ENCODE assay signal across 9 cellular contexts in genomic region chr19:35509861-35510625, GRCh38. TPM values are rescaled to one million over a fixed set of nuclear protein-coding genes. Genes with fewer than 3 reads are reported as not detected.
DNase-seq lines count a peak whose midpoint lies in the region; ATAC-seq and TF ChIP-seq lines count a peak whose summit lies in the region.
"Had no signal": no experiment of that assay in that cellular context is flagged by ENCODE, and none has a peak within 500 bp of the region (broad histone marks: within the 10 kb centered on the region; RNA-seq: fewer than 3 reads in every experiment).

No MANE protein-coding gene starts in this region.

- peak overlapping the region; percentile 27; the same call in 1 of the 2 replicates for H3K4ac ChIP-seq in IMR-90 (ENCODE audit: low read depth, low read length)

- no peaks in the 10 kb centered on the region for H3K79me1 ChIP-seq in IMR-90 (ENCODE audit: low read depth in 1 of 2, low read length in 2 of 2)

- POLR2A ChIA-PET in IMR-90 (lab: Charles Lee; ENCODE audit: unreplicated experiment): no interaction called here

- TF ChIP-seq POLR2A in IMR-90 (IDR thresholded peaks at IDR 0.05; ENCODE audit: low read depth, low read length): no peak

- H4K5ac ChIP-seq in IMR-90 (ENCODE audit: low read depth, low read length): no peak overlapping the region

- intact Hi-C loops in IMR-90 (cut with micrococcal nuclease): loop anchor here (2.0 kb wide), 1 partner anchor 35 kb away; the partner anchor contains the start of gene TMEM147
- intact Hi-C loops in heart right ventricle (cut with DNase I): loop anchor here in 2 of 10 donors (5.0 kb wide), 2 partner anchors 77 to 207 kb away; partner anchors contain the start of genes KMT2B (in 1 of the 2) and PMIS2 (in 1 of the 2)
- intact Hi-C loops in posterior vena cava (cut with DNase I): no loop called here
- intact Hi-C loops in upper lobe of right lung (cut with DNase I): no loop called here

- no peaks in the 10 kb centered on the region for H3K9me3 ChIP-seq in IMR-90 (ENCODE audit: control insufficient read depth, insufficient read depth, low read length)
- no peaks in the 10 kb centered on the region for H3K9me3 ChIP-seq in heart right ventricle
- no peaks in the 10 kb centered on the region for H3K9me3 ChIP-seq in upper lobe of right lung

- peak; percentile 63 for TF ChIP-seq RAD21 in IMR-90 (IDR thresholded peaks at IDR 0.05; ENCODE audit: low read length)

- peak overlapping the region; percentile 94 for H2AK9ac ChIP-seq in IMR-90 (replicated peaks; ENCODE audit: low read depth, low read length, poor library complexity)

- H3K23ac ChIP-seq in IMR-90 (ENCODE audit: low read depth, low read length): peak overlapping the region; percentile 42; the same call in 1 of the 2 replicates

- no peak overlapping the region for H3K56ac ChIP-seq in IMR-90 (ENCODE audit: extremely low read depth, insufficient read depth, low read length)

- TF ChIP-seq CTCF in GM06990 (IDR thresholded peaks at IDR 0.05; ENCODE audit: insufficient read depth, low read length, poor library complexity, severe bottlenecking): peak; percentile 96
- peak; percentile 78 for TF ChIP-seq CTCF in IMR-90 (conservative IDR thresholded peaks at IDR 0.05; ENCODE audit: low read depth, low read length)
- TF ChIP-seq CTCF in heart right ventricle (IDR thresholded peaks at IDR 0.05): peak; percentile 78 to 97 (median 94)
- peak; percentile 98 for TF ChIP-seq CTCF in upper lobe of right lung (IDR thresholded peaks at IDR 0.05)

- no peak overlapping the region; the same call in 1 of the 2 replicates for H2BK120ac ChIP-seq in IMR-90 (ENCODE audit: low read depth, low read length)

- peaks cover 13% of the 10 kb centered on the region for H3K4me1 Mint-ChIP-seq in activated naive CD8-positive, alpha-beta T cell (ENCODE audit: low read depth)

- no peaks in the 10 kb centered on the region for H3K36me3 Mint-ChIP-seq in activated naive CD8-positive, alpha-beta T cell

- DNase-seq in GM06990 (ENCODE audit: extremely low read depth, insufficient read length) (peak; percentile 81), IMR-90 (peak; percentile 22), SK-N-DZ (ENCODE audit: low spot score) (peak; percentile 37), heart right ventricle (peak; percentile 68 to 79), posterior vena cava (ENCODE audit: low spot score) (peak; percentile 89), upper lobe of right lung (peak; percentile 94)

- dilution Hi-C loops in IMR-90 (cut with HindIII; ENCODE audit: low sequenced_read_pairs, unreplicated experiment): no loop called here

- no peaks in the 10 kb centered on the region; the same call in 1 of the 2 replicates for H3K9me1 ChIP-seq in IMR-90 (ENCODE audit: insufficient read depth, low read length)

- WGBS in IMR-90 (ENCODE audit: extremely low coverage in 2 of 2, insufficient read length in 1 of 2), 2 experiments: 0% methylated on average over 5 of the region's 39 CpGs; no CpG with 5 or more reads in 1 of the 2 experiments
- WGBS in heart right ventricle, 2 donors: 1% methylated on average over 39 of the region's 39 CpGs

- H4K20me1 ChIP-seq in IMR-90 (ENCODE audit: insufficient read depth, low read length): no peaks in the 10 kb centered on the region

- no peaks in the 10 kb centered on the region; the same call in 1 of the 2 replicates for H3K27me3 ChIP-seq in GM06990 (replicated peaks; ENCODE audit: control insufficient read depth, insufficient read depth, low read length)
- H3K27me3 ChIP-seq in IMR-90 (ENCODE audit: control insufficient read depth, insufficient read depth, low read length): peaks cover 71% of the 10 kb centered on the region
- H3K27me3 ChIP-seq in heart right ventricle: peaks cover 0 to 78% (median 57%) of the 10 kb centered on the region in 7 donors
- H3K27me3 ChIP-seq in upper lobe of right lung: peaks cover 29% of the 10 kb centered on the region

- no peak overlapping the region for H3K27ac Mint-ChIP-seq in activated naive CD8-positive, alpha-beta T cell

- ATAC-seq in IMR-90 (ENCODE audit: low read depth) (peak; percentile 71), heart right ventricle (peak; percentile 80 to 92 (median 87)), upper lobe of right lung (peak; percentile 93), GM21576 (IDR thresholded peaks at IDR 0.05; ENCODE audit: unreplicated experiment) (no peak)

- peak overlapping the region; percentile 50; the same call in 1 of the 2 replicates for H2AK5ac ChIP-seq in IMR-90 (ENCODE audit: low read depth, low read length)

- CTCF ChIA-PET in IMR-90 (lab: Yijun Ruan, JAX): interaction anchor here (0.7 to 1.0 kb wide), 3 partner anchors 9 to 191 kb away, joined by 3 to 4 read pairs (median 3); no protein-coding TSS in a partner anchor

- peaks cover 5% of the 10 kb centered on the region; the same call in 1 of the 2 replicates for H3K4me1 ChIP-seq in IMR-90 (ENCODE audit: control insufficient read depth, insufficient read depth, low read length)
- peaks cover 0 to 17% (median 13%) of the 10 kb centered on the region in 9 donors for H3K4me1 ChIP-seq in heart right ventricle
- H3K4me1 ChIP-seq in upper lobe of right lung: no peaks in the 10 kb centered on the region

- H3K4me2 ChIP-seq in IMR-90 (ENCODE audit: low read depth, low read length): peak overlapping the region; percentile 72

- H2BK20ac ChIP-seq in IMR-90 (ENCODE audit: low read depth, low read length): no peak overlapping the region

- H3K4me3 ChIP-seq in GM06990 (replicated peaks; ENCODE audit: low read depth, low read length): peak overlapping the region; percentile 59
- H3K4me3 ChIP-seq in IMR-90 (ENCODE audit: insufficient read depth, low read depth, low read length): peak overlapping the region; percentile 25
- peak overlapping the region in 9 of 10 donors; percentile 27 to 56 (median 44) for H3K4me3 ChIP-seq in heart right ventricle
- H3K4me3 ChIP-seq in upper lobe of right lung: peak overlapping the region; percentile 50

- H3K9ac ChIP-seq in IMR-90 (ENCODE audit: low read depth, low read length): 0 out of 2 replicates have a peak overlapping the region, but pooled peaks have one; percentile 4

- peak overlapping the region; percentile 93 for H2AFZ ChIP-seq in IMR-90 (replicated peaks; ENCODE audit: low read length, poor library complexity)

- H4K91ac ChIP-seq in IMR-90 (ENCODE audit: insufficient read depth, low read depth, low read length): no peak overlapping the region

- no peaks in the 10 kb centered on the region for H3K9me3 Mint-ChIP-seq in activated naive CD8-positive, alpha-beta T cell (ENCODE audit: low read depth)

- H3K18ac ChIP-seq in IMR-90 (ENCODE audit: low read depth, low read length): no peak overlapping the region

- H4K8ac ChIP-seq in IMR-90 (ENCODE audit: low read depth in 2 of 2, low read length in 2 of 2): peak overlapping the region; percentile 64 to 73; a peak in 3 of 4 replicates

- H3K27ac ChIP-seq in IMR-90 (ENCODE audit: insufficient read depth, low read length): no peak overlapping the region
- H3K27ac ChIP-seq in heart right ventricle: no peak overlapping the region
- H3K27ac ChIP-seq in upper lobe of right lung: peak overlapping the region; percentile 86

- H2BK5ac ChIP-seq in IMR-90 (ENCODE audit: low read depth, low read length, poor library complexity, severe bottlenecking): no peak overlapping the region

- H3K36me3 ChIP-seq in GM06990 (ENCODE audit: control insufficient read depth, insufficient read depth, low read length): no peaks in the 10 kb centered on the region
- H3K36me3 ChIP-seq in IMR-90 (ENCODE audit: control insufficient read depth, insufficient read depth, low read length): no peaks in the 10 kb centered on the region
- H3K36me3 ChIP-seq in heart right ventricle: no peaks in the 10 kb centered on the region
- H3K36me3 ChIP-seq in upper lobe of right lung: no peaks in the 10 kb centered on the region

- in situ Hi-C loops in IMR-90 (cut with MboI; ENCODE audit: low sequenced_read_pairs): no loop called here

- peak overlapping the region; percentile 79 for H3K14ac ChIP-seq in IMR-90 (replicated peaks; ENCODE audit: low read depth, low read length)

- peak overlapping the region; percentile 27; the same call in 2 of the 3 replicates for H2BK15ac ChIP-seq in IMR-90 (ENCODE audit: low read depth, low read length)

- peak overlapping the region; percentile 71 for H3K4me3 Mint-ChIP-seq in activated naive CD8-positive, alpha-beta T cell

- H3K27me3 Mint-ChIP-seq in activated naive CD8-positive, alpha-beta T cell: peaks cover 21% of the 10 kb centered on the region

- BruUV-seq in IMR-90 (replicated peaks; lab: Mats Ljungman, UMichigan): no TSS peak

RNA-seq across cellular contexts. Expression of gene DMKN, which starts 3.4 kb away (rescaled TPM):
- total RNA-seq in IMR-90 (2012; rRNA removed): 0.28 and 0.36 TPM in 2 replicates
- 2.2 and 2.4 TPM in 2 replicates for polyA plus RNA-seq in IMR-90 (2012; rRNA removed)
- 1.8 and 3.3 TPM in 2 replicates for polyA plus RNA-seq in IMR-90 (2012; cell fraction: cytosol; rRNA removed)
- polyA plus RNA-seq in IMR-90 (2012; cell fraction: nucleus; rRNA removed; ENCODE audit: low replicate concordance): 1.3 and 3.8 TPM in 2 replicates
- not detected in 2 replicates for polyA plus RNA-seq in SK-N-DZ (2014; cell fraction: cytosol; rRNA removed)
- not detected in 2 replicates for polyA plus RNA-seq in SK-N-DZ (2014; cell fraction: nucleus; rRNA removed)
- 10 to 100 TPM in 3 of 10 donors, 1 to 10 TPM in 7; 2.0 to 15.7 (median 7.6) TPM for total RNA-seq in heart right ventricle
- polyA plus RNA-seq in heart right ventricle: 10 to 100 TPM in 1 of 2 donors, 1 to 10 TPM in 1; 7.8 to 32.2 TPM
- total RNA-seq in posterior vena cava: 1 to 10 TPM; 2.1 to 2.2 TPM
- 79.8 TPM for total RNA-seq in upper lobe of right lung

RNA-seq across cellular contexts. Expression of gene SBSN, which starts 18.1 kb away (rescaled TPM):
- total RNA-seq in IMR-90 (2012; rRNA removed) (0.56 and 0.72 TPM in 2 replicates), heart right ventricle (not detected), posterior vena cava (not detected), upper lobe of right lung (not detected)
- polyA plus RNA-seq in IMR-90 (2012; rRNA removed) (6.4 and 6.9 TPM in 2 replicates), heart right ventricle (under 1 TPM in 1 of 2 donors, not detected in 1; 0.20 TPM)
- polyA plus RNA-seq in IMR-90 (2012; cell fraction: cytosol; rRNA removed): 5.1 and 5.4 TPM in 2 replicates
- 1.8 and 3.5 TPM in 2 replicates for polyA plus RNA-seq in IMR-90 (2012; cell fraction: nucleus; rRNA removed; ENCODE audit: low replicate concordance)
- not detected in 2 replicates for polyA plus RNA-seq in SK-N-DZ (2014; cell fraction: cytosol; rRNA removed)
- not detected in 2 replicates for polyA plus RNA-seq in SK-N-DZ (2014; cell fraction: nucleus; rRNA removed)
- total RNA-seq: temporal lobe had no signal

RNA-seq across cellular contexts. Expression of gene KRTDAP, which starts 19.8 kb away (rescaled TPM):
- total RNA-seq in IMR-90 (2012; rRNA removed): not detected in 2 replicates
- not detected in 2 replicates for polyA plus RNA-seq in IMR-90 (2012; rRNA removed)
- not detected in 2 replicates for polyA plus RNA-seq in IMR-90 (2012; cell fraction: cytosol; rRNA removed)
- not detected in 2 replicates for polyA plus RNA-seq in IMR-90 (2012; cell fraction: nucleus; rRNA removed; ENCODE audit: low replicate concordance)
- not detected in 2 replicates for polyA plus RNA-seq in SK-N-DZ (2014; cell fraction: cytosol; rRNA removed)
- not detected in 2 replicates for polyA plus RNA-seq in SK-N-DZ (2014; cell fraction: nucleus; rRNA removed)
- total RNA-seq in heart right ventricle: not detected
- polyA plus RNA-seq in heart right ventricle: not detected
- not detected for total RNA-seq in posterior vena cava
- not detected for total RNA-seq in upper lobe of right lung

RNA-seq across cellular contexts. Expression of gene GAPDHS, which starts 23.2 kb away (rescaled TPM):
- total RNA-seq in IMR-90 (2012; rRNA removed): not detected in 2 replicates
- not detected in 2 replicates for polyA plus RNA-seq in IMR-90 (2012; rRNA removed)
- not detected in 2 replicates for polyA plus RNA-seq in IMR-90 (2012; cell fraction: cytosol; rRNA removed)
- polyA plus RNA-seq in IMR-90 (2012; cell fraction: nucleus; rRNA removed; ENCODE audit: low replicate concordance): not detected in 2 replicates
- polyA plus RNA-seq in SK-N-DZ (2014; cell fraction: cytosol; rRNA removed): 0.45 and 0.76 TPM in 2 replicates
- polyA plus RNA-seq in SK-N-DZ (2014; cell fraction: nucleus; rRNA removed): 2.2 TPM in 1 of 2 replicates, not detected in the other
- total RNA-seq in heart right ventricle: not detected
- not detected for polyA plus RNA-seq in heart right ventricle
- not detected for total RNA-seq in posterior vena cava
- not detected for total RNA-seq in upper lobe of right lung
- total RNA-seq: temporal lobe had no signal

RNA-seq across cellular contexts. Expression of gene TMEM147, which starts 35.4 kb away (rescaled TPM):
- total RNA-seq in IMR-90 (2012; rRNA removed) (59.2 and 67.6 TPM in 2 replicates), heart right ventricle (100 to 1,000 TPM in 3 of 10 donors, 10 to 100 TPM in 7; 62.8 to 103 (median 74.7) TPM), posterior vena cava (10 to 100 TPM; 52.4 to 61.1 TPM), upper lobe of right lung (77.7 TPM)
- polyA plus RNA-seq in IMR-90 (2012; rRNA removed) (108 and 132 TPM in 2 replicates), heart right ventricle (100 to 1,000 TPM in 1 of 2 donors, 10 to 100 TPM in 1; 78.0 to 229 TPM)
- 134 and 148 TPM in 2 replicates for polyA plus RNA-seq in IMR-90 (2012; cell fraction: cytosol; rRNA removed)
- 73.5 and 106 TPM in 2 replicates for polyA plus RNA-seq in IMR-90 (2012; cell fraction: nucleus; rRNA removed; ENCODE audit: low replicate concordance)
- polyA plus RNA-seq in SK-N-DZ (2014; cell fraction: cytosol; rRNA removed): 68.5 and 107 TPM in 2 replicates
- 81.5 and 92.3 TPM in 2 replicates for polyA plus RNA-seq in SK-N-DZ (2014; cell fraction: nucleus; rRNA removed)

Comparison
In these comparisons a context has a peak if more than half of its experiments do, and no peak if none do; other contexts are left out.
1. DNase-seq: peak in every context shown above with its lines; median percentile 94 in upper lobe of right lung; 89 in posterior vena cava; 81 in GM06990; 74 in heart right ventricle; 37 in SK-N-DZ; 22 in IMR-90.